In the genomic region with DNA sequence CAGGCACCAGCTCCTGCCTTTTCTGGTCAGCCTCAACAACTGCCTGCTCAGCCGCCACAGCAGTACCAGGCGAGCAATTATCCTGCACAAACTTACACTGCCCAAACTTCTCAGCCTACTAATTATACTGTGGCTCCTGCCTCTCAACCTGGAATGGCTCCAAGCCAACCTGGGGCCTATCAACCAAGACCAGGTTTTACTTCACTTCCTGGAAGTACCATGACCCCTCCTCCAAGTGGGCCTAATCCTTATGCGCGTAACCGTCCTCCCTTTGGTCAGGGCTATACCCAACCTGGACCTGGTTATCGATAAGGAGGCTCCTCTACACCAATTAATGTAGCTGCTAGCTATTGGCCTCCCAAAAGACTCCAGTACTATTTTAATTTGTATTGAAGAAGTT, we compare ENCODE assay signal across 1 cellular context.
TF ChIP-seq lines count a peak whose summit lies in the region.

No MANE protein-coding gene starts in this region.

TF ChIP-seq in K562, 482 proteins besides CTCF, POLR2A, EP300 and RAD21 (continued from another document):
- peak in 1 of 2 experiments; percentile 44; a peak in 1 of 4 replicates for TF ChIP-seq ETV6 (IDR thresholded peaks at IDR 0.05; ENCODE audit: borderline replicate concordance in 1 of 2, low read depth in 2 of 2, low read length in 1 of 2)
- TF ChIP-seq ETV6 (CRISPR knock-in tag; IDR thresholded peaks at IDR 0.05; ENCODE audit: borderline replicate concordance): no peak
- TF ChIP-seq RAD51 (IDR thresholded peaks at IDR 0.05; ENCODE audit: borderline replicate concordance, low read depth): no peak
- TF ChIP-seq, protein P1, sequence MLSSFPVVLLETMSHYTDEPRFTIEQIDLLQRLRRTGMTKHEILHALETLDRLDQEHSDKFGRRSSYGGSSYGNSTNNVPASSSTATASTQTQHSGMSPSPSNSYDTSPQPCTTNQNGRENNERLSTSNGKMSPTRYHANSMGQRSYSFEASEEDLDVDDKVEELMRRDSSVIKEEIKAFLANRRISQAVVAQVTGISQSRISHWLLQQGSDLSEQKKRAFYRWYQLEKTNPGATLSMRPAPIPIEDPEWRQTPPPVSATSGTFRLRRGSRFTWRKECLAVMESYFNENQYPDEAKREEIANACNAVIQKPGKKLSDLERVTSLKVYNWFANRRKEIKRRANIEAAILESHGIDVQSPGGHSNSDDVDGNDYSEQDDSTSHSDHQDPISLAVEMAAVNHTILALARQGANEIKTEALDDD (IDR thresholded peaks at IDR 0.05): peak; percentile 46; the same call in 1 of the 2 replicates
- TF ChIP-seq POLR2AphosphoS5 (IDR thresholded peaks at IDR 0.05; ENCODE audit: control insufficient read depth, insufficient read depth, low read depth, low read length): 0 out of 2 replicates have a peak, but pooled peaks have one; percentile 17
- TF ChIP-seq, protein P2, sequence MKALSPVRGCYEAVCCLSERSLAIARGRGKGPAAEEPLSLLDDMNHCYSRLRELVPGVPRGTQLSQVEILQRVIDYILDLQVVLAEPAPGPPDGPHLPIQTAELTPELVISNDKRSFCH (CRISPR knock-in tag; IDR thresholded peaks at IDR 0.05): no peak
- TF ChIP-seq, protein P2 (tag; IDR thresholded peaks at IDR 0.05): no peak
- peak; percentile 85 for TF ChIP-seq NFIC (IDR thresholded peaks at IDR 0.05)
- no peak for TF ChIP-seq HNRNPK (IDR thresholded peaks at IDR 0.05; ENCODE audit: low read depth, low read length, poor library complexity, severe bottlenecking)
- peak; percentile 63 for TF ChIP-seq CXXC5 (CRISPR knock-in tag; IDR thresholded peaks at IDR 0.05)
- peak; percentile 48; the same call in 1 of the 2 replicates for TF ChIP-seq CBFA2T2 (conservative IDR thresholded peaks at IDR 0.05)
- no peak for TF ChIP-seq ZNF696 (CRISPR knock-in tag; conservative IDR thresholded peaks at IDR 0.05)
- no peak for TF ChIP-seq ARHGAP35 (IDR thresholded peaks at IDR 0.05; ENCODE audit: partially characterized antibody)
- TF ChIP-seq STAT5A (IDR thresholded peaks at IDR 0.05; ENCODE audit: borderline replicate concordance, low read length): peak; percentile 65
- TF ChIP-seq LEF1 (IDR thresholded peaks at IDR 0.05): no peak
- TF ChIP-seq TAL1 (IDR thresholded peaks at IDR 0.05): peak; percentile 40; the same call in 1 of the 2 replicates
- no peak for TF ChIP-seq TRIM28 (IDR thresholded peaks at IDR 0.05)
- peak; percentile 73 for TF ChIP-seq ARID1B (IDR thresholded peaks at IDR 0.05)
- peak; percentile 73 for TF ChIP-seq CBFA2T3 (IDR thresholded peaks at IDR 0.05)
- TF ChIP-seq ZNF586 (CRISPR knock-in tag; conservative IDR thresholded peaks at IDR 0.05): no peak
- no peak for TF ChIP-seq SNRNP70 (optimal IDR thresholded peaks at IDR 0.05; ENCODE audit: low read depth, low read length)
- peak; percentile 20; the same call in 1 of the 2 replicates for TF ChIP-seq NCOR1 (IDR thresholded peaks at IDR 0.05)
- no peak for TF ChIP-seq FOXJ2 (tag; IDR thresholded peaks at IDR 0.05)
- TF ChIP-seq, protein P3, sequence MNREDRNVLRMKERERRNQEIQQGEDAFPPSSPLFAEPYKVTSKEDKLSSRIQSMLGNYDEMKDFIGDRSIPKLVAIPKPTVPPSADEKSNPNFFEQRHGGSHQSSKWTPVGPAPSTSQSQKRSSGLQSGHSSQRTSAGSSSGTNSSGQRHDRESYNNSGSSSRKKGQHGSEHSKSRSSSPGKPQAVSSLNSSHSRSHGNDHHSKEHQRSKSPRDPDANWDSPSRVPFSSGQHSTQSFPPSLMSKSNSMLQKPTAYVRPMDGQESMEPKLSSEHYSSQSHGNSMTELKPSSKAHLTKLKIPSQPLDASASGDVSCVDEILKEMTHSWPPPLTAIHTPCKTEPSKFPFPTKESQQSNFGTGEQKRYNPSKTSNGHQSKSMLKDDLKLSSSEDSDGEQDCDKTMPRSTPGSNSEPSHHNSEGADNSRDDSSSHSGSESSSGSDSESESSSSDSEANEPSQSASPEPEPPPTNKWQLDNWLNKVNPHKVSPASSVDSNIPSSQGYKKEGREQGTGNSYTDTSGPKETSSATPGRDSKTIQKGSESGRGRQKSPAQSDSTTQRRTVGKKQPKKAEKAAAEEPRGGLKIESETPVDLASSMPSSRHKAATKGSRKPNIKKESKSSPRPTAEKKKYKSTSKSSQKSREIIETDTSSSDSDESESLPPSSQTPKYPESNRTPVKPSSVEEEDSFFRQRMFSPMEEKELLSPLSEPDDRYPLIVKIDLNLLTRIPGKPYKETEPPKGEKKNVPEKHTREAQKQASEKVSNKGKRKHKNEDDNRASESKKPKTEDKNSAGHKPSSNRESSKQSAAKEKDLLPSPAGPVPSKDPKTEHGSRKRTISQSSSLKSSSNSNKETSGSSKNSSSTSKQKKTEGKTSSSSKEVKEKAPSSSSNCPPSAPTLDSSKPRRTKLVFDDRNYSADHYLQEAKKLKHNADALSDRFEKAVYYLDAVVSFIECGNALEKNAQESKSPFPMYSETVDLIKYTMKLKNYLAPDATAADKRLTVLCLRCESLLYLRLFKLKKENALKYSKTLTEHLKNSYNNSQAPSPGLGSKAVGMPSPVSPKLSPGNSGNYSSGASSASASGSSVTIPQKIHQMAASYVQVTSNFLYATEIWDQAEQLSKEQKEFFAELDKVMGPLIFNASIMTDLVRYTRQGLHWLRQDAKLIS (CRISPR knock-in tag; IDR thresholded peaks at IDR 0.05): no peak
